1 cellular context compared by ENCODE assay signal in the genomic region with DNA sequence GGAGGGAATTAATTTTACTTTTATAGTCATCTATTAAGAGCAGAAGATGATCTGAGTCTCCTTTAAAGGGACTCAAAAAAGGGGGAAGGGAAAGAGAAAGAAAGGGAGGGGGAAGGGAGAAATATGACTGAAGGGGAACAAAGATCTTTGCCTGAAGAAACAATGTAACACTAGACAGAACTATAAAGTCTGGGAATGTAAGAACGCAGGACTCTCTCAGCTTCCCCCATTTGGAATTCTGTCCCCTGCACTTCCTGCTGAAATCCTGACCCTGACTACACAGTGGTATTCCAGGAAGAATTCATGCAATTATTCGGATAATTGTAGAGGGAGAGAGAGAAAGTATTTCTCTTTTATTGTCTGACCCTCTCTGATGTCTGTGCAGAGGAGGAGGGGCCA.
TF ChIP-seq lines count a peak whose summit lies in the region.

No MANE protein-coding gene starts in this region.

TF ChIP-seq in WTC11, 78 proteins besides CTCF, POLR2A, EP300 and RAD21:
- TF ChIP-seq CREB1 (CRISPR knock-in tag; IDR thresholded peaks at IDR 0.05), result no peak
